In genomic region chr1:212514782-212515181, GRCh38 we compare ENCODE assay signal across 13 cellular contexts.
DNase-seq lines count a peak whose midpoint lies in the region; ATAC-seq and TF ChIP-seq lines count a peak whose summit lies in the region.
"Had no signal": no experiment of that assay in that cellular context is flagged by ENCODE, and none has a peak within 500 bp of the region (broad histone marks: within the 10 kb centered on the region; RNA-seq: fewer than 3 reads in every experiment).

No MANE protein-coding gene starts in this region.

- peaks cover 32% of the 10 kb centered on the region for H3K27me3 ChIP-seq in gastroesophageal sphincter
- peaks cover 65% of the 10 kb centered on the region for H3K27me3 ChIP-seq in osteoblast (ENCODE audit: insufficient read depth, low read length)

- H3K79me2 ChIP-seq in osteoblast (ENCODE audit: insufficient read depth, low read length) = no peaks in the 10 kb centered on the region

- ATAC-seq in stimulated activated naive CD8-positive, alpha-beta T cell treated with anti-CD3 and anti-CD28 coated beads, Interleukin-15, amount 100 ng/mL, for 72 hours = peak; percentile 58
- ATAC-seq in stimulated activated naive CD8-positive, alpha-beta T cell treated with anti-CD3 and anti-CD28 coated beads, Interleukin-15, Interleukin-2, amounts not matched to agents 100 U/mL and 50 U/mL, for 24 hours = no peak
- ATAC-seq in gastroesophageal sphincter (peak; percentile 51), GM18861 (IDR thresholded peaks at IDR 0.05; ENCODE audit: unreplicated experiment) (no peak), HG03025 (IDR thresholded peaks at IDR 0.05; ENCODE audit: low FRiP score, unreplicated experiment) (no peak), HG02938 (IDR thresholded peaks at IDR 0.05; ENCODE audit: unreplicated experiment) (no peak)

- TF ChIP-seq POLR2A in gastroesophageal sphincter (IDR thresholded peaks at IDR 0.05) = no peak

- H3K9me3 ChIP-seq in gastroesophageal sphincter (no peaks in the 10 kb centered on the region), osteoblast (ENCODE audit: low read depth, low read length) (no peaks in the 10 kb centered on the region)
- H3K9me3 ChIP-seq: mucosa of descending colon had no signal

- TF ChIP-seq EP300 in gastroesophageal sphincter (IDR thresholded peaks at IDR 0.05) = no peak

- H3K27ac ChIP-seq in gastroesophageal sphincter = no peak overlapping the region
- no peak overlapping the region for H3K27ac ChIP-seq in osteoblast (ENCODE audit: low read depth, low read length)

- no peak overlapping the region for H2AFZ ChIP-seq in osteoblast (ENCODE audit: low read length)

- H3K4me3 ChIP-seq in gastroesophageal sphincter = peak overlapping the region in 1 of 2 donors; percentile 43
- peak overlapping the region; percentile 53 for H3K4me3 ChIP-seq in osteoblast (ENCODE audit: insufficient read depth, low read length)
- H3K4me3 ChIP-seq: K562, mucosa of descending colon had no signal

- peaks cover 70% of the 10 kb centered on the region for H3K27me3 Mint-ChIP-seq in stimulated activated naive CD8-positive, alpha-beta T cell treated with anti-CD3 and anti-CD28 coated beads, Interleukin-15, amount 100 ng/mL, for 72 hours

- H3K27ac Mint-ChIP-seq in stimulated activated naive CD8-positive, alpha-beta T cell treated with anti-CD3 and anti-CD28 coated beads, Interleukin-15, amount 100 ng/mL, for 72 hours = no peak overlapping the region

- no peaks in the 10 kb centered on the region for H4K20me1 ChIP-seq in osteoblast (ENCODE audit: insufficient read depth, low read length)

- H3K4me1 Mint-ChIP-seq in stimulated activated naive CD8-positive, alpha-beta T cell treated with anti-CD3 and anti-CD28 coated beads, Interleukin-15, amount 100 ng/mL, for 72 hours = peaks cover 22% of the 10 kb centered on the region

- no peaks in the 10 kb centered on the region for H3K36me3 ChIP-seq in gastroesophageal sphincter
- no peaks in the 10 kb centered on the region for H3K36me3 ChIP-seq in osteoblast (ENCODE audit: insufficient read depth, low read length)

- peaks cover 0 to 32% (median 8%) of the 10 kb centered on the region in 3 donors for H3K4me1 ChIP-seq in gastroesophageal sphincter
- peaks cover 8% of the 10 kb centered on the region for H3K4me1 ChIP-seq in osteoblast (ENCODE audit: insufficient read depth, low read length)

- no peak for TF ChIP-seq CTCF in gastroesophageal sphincter (IDR thresholded peaks at IDR 0.05)
- no peak for TF ChIP-seq CTCF in osteoblast (IDR thresholded peaks at IDR 0.05; ENCODE audit: extremely low read depth, low read depth, low read length)

- peak overlapping the region in 1 of 2 donors; percentile 72 for H3K4me3 Mint-ChIP-seq in stimulated activated naive CD8-positive, alpha-beta T cell treated with anti-CD3 and anti-CD28 coated beads, Interleukin-15, amount 100 ng/mL, for 72 hours

- H3K9me3 Mint-ChIP-seq in stimulated activated naive CD8-positive, alpha-beta T cell treated with anti-CD3 and anti-CD28 coated beads, Interleukin-15, amount 100 ng/mL, for 72 hours = no peaks in the 10 kb centered on the region

- H3K4me2 ChIP-seq in osteoblast (ENCODE audit: insufficient read depth, low read length) = no peak overlapping the region

- WGBS in gastroesophageal sphincter (ENCODE audit: low coverage in 1 of 2), 2 donors = no CpG with 5 or more reads among the region's 36 CpGs

- no peak for DNase-seq in stimulated activated naive CD8-positive, alpha-beta T cell treated with anti-CD3 and anti-CD28 coated beads, Interleukin-15, amount 100 ng/mL, for 72 hours
- no peak for DNase-seq in stimulated activated naive CD8-positive, alpha-beta T cell treated with anti-CD3 and anti-CD28 coated beads, Interleukin-15, Interleukin-2, amounts not matched to agents 100 U/mL and 50 U/mL, for 24 hours
- DNase-seq in osteoblast (ENCODE audit: insufficient read length, low spot score, missing footprints) = peak; percentile 85
- DNase-seq in stimulated activated CD4-positive, alpha-beta T cell treated with anti-CD3 and anti-CD28 coated beads, Interleukin-2, amount 100 ng/mL, for 48 hours = no peak
- DNase-seq: activated effector memory CD4-positive, alpha-beta T cell treated with anti-CD3 and anti-CD28 coated beads, Interleukin-2, amount 50 U/mL, for 16 hours; central memory CD4-positive, alpha-beta T cell; EL had no signal

Comparison
In these comparisons a context has a peak if more than half of its experiments do, and no peak if none do; other contexts are left out.
1. ATAC-seq: peak in stimulated activated naive CD8-positive, alpha-beta T cell treated with anti-CD3 and anti-CD28 coated beads, Interleukin-15, amount 100 ng/mL, for 72 hours (single experiment) and gastroesophageal sphincter (single experiment); none in stimulated activated naive CD8-positive, alpha-beta T cell treated with anti-CD3 and anti-CD28 coated beads, Interleukin-15, Interleukin-2, amounts not matched to agents 100 U/mL and 50 U/mL, for 24 hours (single experiment), GM18861 (single experiment), HG03025 (single experiment) and HG02938 (single experiment).